8 cellular contexts compared by ENCODE assay signal in the genomic region with DNA sequence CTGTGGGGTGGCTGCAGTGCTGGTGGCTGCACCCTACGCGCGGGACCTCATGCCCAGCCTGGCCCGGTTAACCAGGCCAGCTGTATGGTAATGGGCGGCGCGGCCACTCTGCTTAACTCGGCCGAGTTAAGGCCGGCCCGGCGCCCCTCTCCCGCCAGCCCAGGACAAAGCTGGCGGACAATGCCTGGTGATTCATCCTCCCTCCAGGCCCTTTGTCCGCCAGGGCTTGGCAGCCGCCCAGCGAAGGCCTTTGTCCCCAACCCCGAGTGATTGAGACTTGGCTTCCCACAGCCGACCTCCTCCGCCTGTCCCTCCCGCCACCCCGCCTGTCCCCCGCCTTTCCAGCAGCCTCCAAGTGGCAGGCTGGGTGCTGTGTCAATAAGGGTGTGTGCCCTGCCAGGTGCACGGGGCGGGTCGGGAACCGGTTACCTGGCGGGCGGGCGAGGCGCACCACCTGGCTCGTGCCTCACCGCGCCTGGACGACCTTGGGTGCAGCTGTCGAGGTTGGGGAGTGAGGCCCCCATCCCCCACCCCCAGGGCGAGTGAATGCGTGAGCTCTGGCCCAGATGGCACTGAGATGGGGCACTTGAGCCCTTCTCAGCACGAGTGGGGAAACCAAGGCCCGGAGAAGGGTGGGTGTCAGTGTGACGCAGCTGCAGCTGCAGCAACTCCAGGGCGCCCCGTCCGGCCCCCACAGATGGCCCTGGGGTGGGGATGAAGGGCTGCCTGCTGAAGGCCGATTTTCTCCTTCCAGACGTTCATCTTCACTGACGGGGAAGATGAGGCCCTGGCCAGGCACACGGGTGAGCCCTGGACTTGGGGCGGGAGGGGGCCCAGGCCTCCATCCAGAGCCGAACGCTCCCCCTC. TPM values are rescaled to one million over a fixed set of nuclear protein-coding genes. Genes with fewer than 3 reads are reported as not detected.
DNase-seq lines count a peak whose midpoint lies in the region; TF ChIP-seq lines count a peak whose summit lies in the region.

No MANE protein-coding gene starts in this region.

- H3K36me3 Mint-ChIP-seq in chondrocyte (ENCODE audit: low read depth), result peaks cover 3% of the 10 kb centered on the region
- H3K36me3 Mint-ChIP-seq in mesothelial cell of epicardium, result peaks cover 4% of the 10 kb centered on the region

- H3K4me1 Mint-ChIP-seq in chondrocyte (ENCODE audit: low read depth) (peaks cover 61% of the 10 kb centered on the region), mesothelial cell of epicardium (peaks cover 42% of the 10 kb centered on the region)

- intact Hi-C loops in spleen (cut with DNase I; ENCODE audit: low total_unique reads), result no loop called here

- WGBS in spleen, 5 donors, result 52 to 61% (median 54%) methylated on average over 17 to 51 of the region's 51 CpGs

- DNase-seq in HFF-Myc (ENCODE audit: extremely low read depth, low read depth) (no peak), NCI-H526 (lab: John Stamatoyannopoulos, UW) (peak; percentile 89 to 97), chondrocyte (ENCODE audit: low spot score) (no peak), kidney tubule cell (ENCODE audit: low spot score) (peak; percentile 88), spleen (peak; percentile 86), T-helper 1 cell (no peak), GM10266 (ENCODE audit: extremely low spot score) (no peak), mesothelial cell of epicardium (ENCODE audit: low spot score in 2 of 2, unreplicated experiment in 2 of 2) (no peak)

- no peaks in the 10 kb centered on the region for H3K9me3 ChIP-seq in spleen

- no peak for TF ChIP-seq POLR2A in spleen (IDR thresholded peaks at IDR 0.05)

- H3K4me3 ChIP-seq in HFF-Myc (replicated peaks; ENCODE audit: low read depth, low read length), result peak overlapping the region; percentile 65
- peak overlapping the region in 4 of 8 donors; percentile 70 to 89 (median 74) for H3K4me3 ChIP-seq in spleen

- no peak overlapping the region for H3K27ac Mint-ChIP-seq in chondrocyte (ENCODE audit: unreplicated experiment)
- H3K27ac Mint-ChIP-seq in mesothelial cell of epicardium, result no peak overlapping the region

- no peak for TF ChIP-seq CTCF in HFF-Myc (IDR thresholded peaks at IDR 0.05; ENCODE audit: low read depth, low read length, missing control alignments)
- TF ChIP-seq CTCF in chondrocyte (IDR thresholded peaks at IDR 0.05), result no peak
- TF ChIP-seq CTCF in spleen (IDR thresholded peaks at IDR 0.05 in 8 of 11, conservative IDR thresholded peaks at IDR 0.05 in 3 of 11), result no peak
- TF ChIP-seq CTCF in GM10266 (IDR thresholded peaks at IDR 0.05; ENCODE audit: control insufficient read depth, insufficient read depth, low read depth, missing control alignments), result no peak
- no peak for TF ChIP-seq CTCF in mesothelial cell of epicardium (IDR thresholded peaks at IDR 0.05; ENCODE audit: unreplicated experiment)

- peaks cover 0 to 45% (median 23%) of the 10 kb centered on the region in 6 donors for H3K36me3 ChIP-seq in spleen

- H3K4me3 Mint-ChIP-seq in chondrocyte (ENCODE audit: unreplicated experiment), result peak overlapping the region; percentile 42
- no peak overlapping the region for H3K4me3 Mint-ChIP-seq in mesothelial cell of epicardium

- H3K9me3 Mint-ChIP-seq in chondrocyte (ENCODE audit: low read depth) (no peaks in the 10 kb centered on the region), mesothelial cell of epicardium (no peaks in the 10 kb centered on the region)

- peak overlapping the region; percentile 43 to 96 (median 60) for H3K27ac ChIP-seq in spleen

- H3K27me3 ChIP-seq in spleen (replicated peaks in 1 of 7), result peaks cover 0 to 22% (median 0%) of the 10 kb centered on the region in 7 donors

- H3K27me3 Mint-ChIP-seq in chondrocyte (ENCODE audit: low read depth) (no peaks in the 10 kb centered on the region), mesothelial cell of epicardium (ENCODE audit: low read depth) (peaks cover 18% of the 10 kb centered on the region)

- peaks cover 71 to 94% (median 93%) of the 10 kb centered on the region in 6 donors for H3K4me1 ChIP-seq in spleen

RNA-seq across cellular contexts. Expression of gene LFNG, which starts 4.6 kb away (rescaled TPM):
- total RNA-seq in chondrocyte (36.7 to 39.9 TPM (median 39.9 TPM) in 3 replicates), spleen (10 to 100 TPM; 33.3 to 47.4 (median 42.3) TPM), mesothelial cell of epicardium (16.0 to 19.0 TPM (median 16.3 TPM) in 3 replicates)
- 10 to 100 TPM; 21.2 to 22.4 (median 21.6) TPM for polyA plus RNA-seq in spleen

RNA-seq across cellular contexts. Expression of gene BRAT1, which starts 31.1 kb away (rescaled TPM):
- total RNA-seq in chondrocyte, result 19.6 to 30.6 TPM (median 21.0 TPM) in 3 replicates
- 10 to 100 TPM; 25.3 to 37.3 (median 32.2) TPM for total RNA-seq in spleen
- polyA plus RNA-seq in spleen, result 10 to 100 TPM; 26.6 to 50.9 (median 48.9) TPM
- 44.2 to 47.6 TPM (median 46.8 TPM) in 3 replicates for total RNA-seq in mesothelial cell of epicardium

RNA-seq across cellular contexts. Expression of gene IQCE, which starts 34.6 kb away (rescaled TPM):
- total RNA-seq in chondrocyte (9.3 to 20.2 TPM (median 10.0 TPM) in 3 replicates), spleen (10 to 100 TPM in 6 of 7 donors, 1 to 10 TPM in 1; 7.1 to 17.1 (median 13.2) TPM), mesothelial cell of epicardium (26.6 to 29.6 TPM (median 26.6 TPM) in 3 replicates)
- 1 to 10 TPM; 1.2 to 4.4 (median 2.2) TPM for polyA plus RNA-seq in spleen

RNA-seq across cellular contexts. Expression of gene GRIFIN, which starts 48.0 kb away (rescaled TPM):
- not detected in 3 replicates for total RNA-seq in chondrocyte
- total RNA-seq in spleen, result not detected
- polyA plus RNA-seq in spleen, result not detected
- total RNA-seq in mesothelial cell of epicardium, result not detected in 3 replicates

Comparison
In these comparisons a context has a peak if more than half of its experiments do, and no peak if none do; other contexts are left out.
1. DNase-seq: peak in NCI-H526 (2 of 2), kidney tubule cell (single experiment) and spleen (single experiment); none in HFF-Myc (single experiment), chondrocyte (single experiment), T-helper 1 cell (0 of 5), GM10266 (single experiment) and mesothelial cell of epicardium (0 of 2).